1 cellular context compared by ENCODE assay signal in genomic region chr17:81579821-81580321, GRCh38.
TF ChIP-seq lines count a peak whose summit lies in the region.

No MANE protein-coding gene starts in this region.

TF ChIP-seq in K562, 482 proteins besides CTCF, POLR2A, EP300 and RAD21:
- TF ChIP-seq POLR2G (IDR thresholded peaks at IDR 0.05; ENCODE audit: low read depth, low read length) (0 out of 2 replicates have a peak, but pooled peaks have one; percentile 29), ZNF263 (CRISPR knock-in tag; IDR thresholded peaks at IDR 0.05; ENCODE audit: borderline replicate concordance) (peak; percentile 68; the same call in 1 of the 2 replicates), FOSL1 (tag; conservative IDR thresholded peaks at IDR 0.05) (0 out of 2 replicates have a peak, but pooled peaks have one; percentile 29), SNRNP70 (optimal IDR thresholded peaks at IDR 0.05; ENCODE audit: low read depth, low read length) (peak; percentile 21), E2F3 (CRISPR knock-in tag; IDR thresholded peaks at IDR 0.05) (no peak), KDM1A (IDR thresholded peaks at IDR 0.05) (no peak), ATF3 (IDR thresholded peaks at IDR 0.05) (0 out of 2 replicates have a peak, but pooled peaks have one; percentile 11), ATF3 (CRISPR knock-in tag; conservative IDR thresholded peaks at IDR 0.05) (no peak), NFE2 (IDR thresholded peaks at IDR 0.05; ENCODE audit: low read depth) (no peak)
TF ChIP-seq in K562: peak in this region for 5.
